Comparison of ENCODE assay signal across 35 cellular contexts in genomic region chr22:45092644-45093043, GRCh38.
"Had no signal": no experiment of that assay in that cellular context is flagged by ENCODE, and none has a peak within 500 bp of the region (broad histone marks: within the 10 kb centered on the region; RNA-seq: fewer than 3 reads in every experiment).

No MANE protein-coding gene starts in this region.

- H3K4me3 ChIP-seq: MG63 had no signal

- DNase-seq: Karpas-422, Kasumi-1, MG63, MM.1S, MV-4-11, NCI-H1048, NCI-H1092, NCI-H1092 treated with DMSO at 0.1 percent for 48 hours, NCI-H1105, NCI-H1105 treated with DMSO at 0.1 percent for 48 hours, NCI-H1417, NCI-H1417 treated with DMSO at 0.1 percent for 48 hours, NCI-H1436, NCI-H1436 treated with DMSO at 0.1 percent for 48 hours, NCI-H146, NCI-H1694, NCI-H1694 treated with DMSO at 0.1 percent for 48 hours, NCI-H187, NCI-H187 treated with DMSO at 0.1 percent for 48 hours, NCI-H1930, NCI-H2029, NCI-H2029 treated with DMSO at 0.1 percent for 48 hours, NCI-H2081, NCI-H2081 treated with DMSO at 0.1 percent for 48 hours, NCI-H2107, NCI-H2171, NCI-H2171 treated with DMSO at 0.1 percent for 48 hours, NCI-H2227 treated with DMSO at 0.1 percent for 48 hours, NCI-H226, NCI-H345, NCI-H446, NCI-H446 treated with DMSO at 0.1 percent for 48 hours, NCI-H510A, NCI-H510A treated with DMSO at 0.1 percent for 48 hours had no signal

- H3K36me3 ChIP-seq: MG63 had no signal

- H3K9ac ChIP-seq: KMS-11 had no signal

- H3K9me3 ChIP-seq: MG63 had no signal

- H3K4me2 ChIP-seq: KMS-11 had no signal

- H3K27ac ChIP-seq: KMS-11 had no signal
